17 cellular contexts compared by ENCODE assay signal in genomic region chr18:58590827-58591226, GRCh38. TPM values are rescaled to one million over a fixed set of nuclear protein-coding genes. Genes with fewer than 3 reads are reported as not detected.
A peak's percentile ranks its signal among the peaks of the same experiment; 100 is the strongest.
DNase-seq lines count a peak whose midpoint lies in the region; ATAC-seq, FAIRE-seq and TF ChIP-seq lines count a peak whose summit lies in the region.
"Had no signal": no experiment of that assay in that cellular context is flagged by ENCODE, and none has a peak within 500 bp of the region (broad histone marks: within the 10 kb centered on the region; RNA-seq: fewer than 3 reads in every experiment).

No MANE protein-coding gene starts in this region.

- peak; percentile 83 for FAIRE-seq in RCC 7860 (lab: Jason Lieb, UNC)

- H3K27me3 Mint-ChIP-seq in mesothelial cell of epicardium (ENCODE audit: low read depth): no peaks in the 10 kb centered on the region
- H3K27me3 Mint-ChIP-seq: activated naive CD8-positive, alpha-beta T cell treated with anti-CD3 and anti-CD28 coated beads, Interleukin-2, amount 50 U/mL, for 24 hours; central memory CD8-positive, alpha-beta T cell had no signal

- peak overlapping the region; percentile 93 for H3K27ac Mint-ChIP-seq in mesothelial cell of epicardium
- H3K27ac Mint-ChIP-seq: activated CD8-positive, alpha-beta T cell treated with anti-CD3 and anti-CD28 coated beads, Interleukin-2, amount 10 ng/mL, durations not matched to agents 7 days and 5 days; activated naive CD8-positive, alpha-beta T cell treated with anti-CD3 and anti-CD28 coated beads, Interleukin-2, amount 50 U/mL, for 24 hours; activated T-helper 1 cell treated with anti-CD3 and anti-CD28 coated beads, Interleukin-12 subunit alpha, Interleukin-12 subunit beta, Interleukin-2, Interleukin-4 antibody, amounts not matched to agents 30 ng/mL and 10 ng/mL and 1 ng/mL, durations not matched to agents 14 hours and 24 hours and 36 hours; immature natural killer cell had no signal

- H3K4me1 Mint-ChIP-seq in mesothelial cell of epicardium: peaks cover 37% of the 10 kb centered on the region
- H3K4me1 Mint-ChIP-seq: activated naive CD8-positive, alpha-beta T cell treated with anti-CD3 and anti-CD28 coated beads, Interleukin-2, amount 50 U/mL, for 24 hours; central memory CD8-positive, alpha-beta T cell; immature natural killer cell had no signal

- H3K4me3 Mint-ChIP-seq in mesothelial cell of epicardium: no peak overlapping the region
- H3K4me3 Mint-ChIP-seq: activated CD8-positive, alpha-beta T cell treated with anti-CD3 and anti-CD28 coated beads, Interleukin-2, amount 10 ng/mL, durations not matched to agents 7 days and 5 days; activated naive CD8-positive, alpha-beta T cell treated with anti-CD3 and anti-CD28 coated beads, Interleukin-2, amount 50 U/mL, for 24 hours; activated T-helper 1 cell treated with anti-CD3 and anti-CD28 coated beads, Interleukin-12 subunit alpha, Interleukin-12 subunit beta, Interleukin-2, Interleukin-4 antibody, amounts not matched to agents 30 ng/mL and 10 ng/mL and 1 ng/mL, durations not matched to agents 14 hours and 24 hours and 36 hours; central memory CD8-positive, alpha-beta T cell; immature natural killer cell had no signal

- intact Hi-C loops in Right ventricle myocardium superior (cut with DNase I): no loop called here
- intact Hi-C loops in upper lobe of right lung (cut with DNase I): no loop called here

- DNase-seq in RCC 7860 (ENCODE audit: low spot score): peak; percentile 56
- no peak for DNase-seq in Right ventricle myocardium superior
- DNase-seq in mesothelial cell of epicardium (ENCODE audit: low spot score in 2 of 2, unreplicated experiment in 2 of 2): no peak
- no peak for DNase-seq in upper lobe of right lung
- no peak for DNase-seq in DMS53 treated with DMSO at 0.1 percent for 48 hours (lab: John Stamatoyannopoulos, UW; ENCODE audit: unreplicated experiment)
- DNase-seq: activated CD8-positive, alpha-beta T cell treated with anti-CD3 and anti-CD28 coated beads, Interleukin-2, amount 10 ng/mL, durations not matched to agents 7 days and 5 days; activated naive CD8-positive, alpha-beta T cell treated with anti-CD3 and anti-CD28 coated beads, Interleukin-2, amount 50 U/mL, for 24 hours; immature natural killer cell; NCI-H2107; NCI-H526 treated with DMSO at 0.1 percent for 48 hours had no signal

- no peaks in the 10 kb centered on the region for H3K36me3 ChIP-seq in upper lobe of right lung
- H3K36me3 ChIP-seq: gastroesophageal sphincter, ovary had no signal

- H3K9me3 ChIP-seq in upper lobe of right lung: no peaks in the 10 kb centered on the region
- H3K9me3 ChIP-seq: ovary had no signal

- ATAC-seq in Right ventricle myocardium superior (ENCODE audit: poor library complexity): peak; percentile 34
- peak; percentile 64 for ATAC-seq in upper lobe of right lung
- no peak for ATAC-seq in GM18511 (IDR thresholded peaks at IDR 0.05; ENCODE audit: unreplicated experiment)
- ATAC-seq in HG02938 (IDR thresholded peaks at IDR 0.05; ENCODE audit: unreplicated experiment): no peak
- ATAC-seq: activated CD8-positive, alpha-beta T cell treated with anti-CD3 and anti-CD28 coated beads, Interleukin-2, amount 10 ng/mL, durations not matched to agents 7 days and 5 days; activated naive CD8-positive, alpha-beta T cell treated with anti-CD3 and anti-CD28 coated beads, Interleukin-2, amount 50 U/mL, for 24 hours; gastroesophageal sphincter had no signal

- peaks cover 11% of the 10 kb centered on the region for H3K36me3 Mint-ChIP-seq in mesothelial cell of epicardium

- H3K27me3 ChIP-seq in upper lobe of right lung: no peaks in the 10 kb centered on the region
- H3K27me3 ChIP-seq: gastroesophageal sphincter, ovary had no signal

- no peak overlapping the region for H3K27ac ChIP-seq in upper lobe of right lung
- H3K27ac ChIP-seq: C4-2B, gastroesophageal sphincter had no signal

- H3K9me3 Mint-ChIP-seq in mesothelial cell of epicardium: peaks cover 19% of the 10 kb centered on the region
- H3K9me3 Mint-ChIP-seq: central memory CD8-positive, alpha-beta T cell had no signal

- no peak overlapping the region for H3K4me3 ChIP-seq in upper lobe of right lung
- H3K4me3 ChIP-seq: gastroesophageal sphincter, ovary had no signal

- TF ChIP-seq CTCF in mesothelial cell of epicardium (IDR thresholded peaks at IDR 0.05; ENCODE audit: unreplicated experiment): no peak
- TF ChIP-seq CTCF in upper lobe of right lung (IDR thresholded peaks at IDR 0.05): no peak

- peaks cover 10% of the 10 kb centered on the region for H3K4me1 ChIP-seq in upper lobe of right lung
- H3K4me1 ChIP-seq: gastroesophageal sphincter had no signal

RNA-seq across cellular contexts. Expression of gene ALPK2, which starts 38.1 kb away (rescaled TPM):
- total RNA-seq in Right ventricle myocardium superior (216 TPM), mesothelial cell of epicardium (5.6 to 6.4 TPM (median 5.8 TPM) in 3 replicates), upper lobe of right lung (0.29 TPM)
- total RNA-seq: activated CD8-positive, alpha-beta T cell treated with anti-CD3 and anti-CD28 coated beads, Interleukin-2, amount 10 ng/mL, durations not matched to agents 7 days and 5 days had no signal

Comparison
In these comparisons a context has a peak if more than half of its experiments do, and no peak if none do; other contexts are left out.
1. ATAC-seq: peak in Right ventricle myocardium superior (single experiment) and upper lobe of right lung (single experiment); none in GM18511 (single experiment) and HG02938 (single experiment).
2. RNA of gene ALPK2, which starts 38.1 kb away (total RNA-seq): 216 TPM in Right ventricle myocardium superior (single experiment); 5.6 to 6.4 TPM in mesothelial cell of epicardium and 0.29 TPM in upper lobe of right lung (single experiment); every median in the first group is over 10 times any median in the second.